ENCODE assay signal across 8 cellular contexts in genomic region chrX:130575831-130576404, GRCh38.
DNase-seq lines count a peak whose midpoint lies in the region; ATAC-seq and TF ChIP-seq lines count a peak whose summit lies in the region.

No MANE protein-coding gene starts in this region.

- no peak overlapping the region for H2BK120ac ChIP-seq in neuronal stem cell (ENCODE audit: low read depth, low read length)

- peak in 1 of 3 experiments; percentile 54 for TF ChIP-seq CTCF in vagina (IDR thresholded peaks at IDR 0.05)

- H3K18ac ChIP-seq in neuronal stem cell (ENCODE audit: low read length) = no peak overlapping the region

- no peak for TF ChIP-seq POLR2A in erythroblast (IDR thresholded peaks at IDR 0.05; ENCODE audit: low read length)
- TF ChIP-seq POLR2A in vagina (IDR thresholded peaks at IDR 0.05) = no peak

- no peak overlapping the region for H2AK5ac ChIP-seq in neuronal stem cell (ENCODE audit: low read depth, low read length)

- no peak overlapping the region for H2BK12ac ChIP-seq in neuronal stem cell (ENCODE audit: low read length)

- H3K9me3 ChIP-seq in neuronal stem cell (replicated peaks in 1 of 2; ENCODE audit: control insufficient read depth in 2 of 2, insufficient read depth in 1 of 2, low read depth in 1 of 2, low read length in 2 of 2) (no peaks in the 10 kb centered on the region), vagina (no peaks in the 10 kb centered on the region)

- H3K9ac ChIP-seq in neuronal stem cell (ENCODE audit: low read depth, low read length, poor library complexity) = no peak overlapping the region

- H3K4me3 ChIP-seq in neuronal stem cell (ENCODE audit: low read length in 2 of 2) (no peak overlapping the region), vagina (no peak overlapping the region)

- H3K4me1 ChIP-seq in neuronal stem cell (ENCODE audit: control insufficient read depth in 2 of 2, insufficient read depth in 1 of 2, low read depth in 1 of 2, low read length in 2 of 2) (no peaks in the 10 kb centered on the region), vagina (no peaks in the 10 kb centered on the region)

- intact Hi-C loops in vagina (cut with DNase I) = no loop called here

- H3K27me3 ChIP-seq in neuronal stem cell (ENCODE audit: control insufficient read depth in 3 of 3, insufficient read depth in 3 of 3, low read depth in 1 of 3, low read length in 3 of 3) (no peaks in the 10 kb centered on the region), vagina (no peaks in the 10 kb centered on the region)

- ATAC-seq in GM19023 (IDR thresholded peaks at IDR 0.05; ENCODE audit: unreplicated experiment) (peak; percentile 70), HG03520 (IDR thresholded peaks at IDR 0.05; ENCODE audit: unreplicated experiment) (peak; percentile 83)

- H3K36me3 ChIP-seq in neuronal stem cell (replicated peaks in 1 of 2; ENCODE audit: control insufficient read depth in 2 of 2, insufficient read depth in 2 of 2, low read length in 2 of 2) (no peaks in the 10 kb centered on the region), vagina (no peaks in the 10 kb centered on the region)

- no peak overlapping the region for H3K4ac ChIP-seq in neuronal stem cell (ENCODE audit: low read length)

- H3K14ac ChIP-seq in neuronal stem cell (ENCODE audit: low read length) = no peak overlapping the region

- no peak overlapping the region for H2AFZ ChIP-seq in neuronal stem cell (ENCODE audit: low read length)

- H2BK15ac ChIP-seq in neuronal stem cell (ENCODE audit: low read length) = no peak overlapping the region

- H2BK5ac ChIP-seq in neuronal stem cell (ENCODE audit: low read length) = no peak overlapping the region

- H4K8ac ChIP-seq in neuronal stem cell (ENCODE audit: low read depth, low read length) = no peak overlapping the region

- H3K79me1 ChIP-seq in neuronal stem cell (ENCODE audit: low read depth, low read length) = no peaks in the 10 kb centered on the region

- DNase-seq in DMS 273 treated with DMSO at 0.1 percent for 48 hours (lab: John Stamatoyannopoulos, UW) (peak; percentile 9), SW 1271 (lab: John Stamatoyannopoulos, UW) (peak; percentile 1 to 2), erythroblast (lab: John Stamatoyannopoulos, UW) (peak; percentile 55 to 67), neuronal stem cell (ENCODE audit: low spot score) (peak; percentile 1), vagina (ENCODE audit: extremely low spot score in 2 of 2) (no peak)
- no peak for DNase-seq in activated CD4-positive, CD25-positive, alpha-beta regulatory T cell treated with anti-CD3 and anti-CD28 coated beads, Interleukin-2, amount 50 U/mL, for 72 hours

- H3K27ac ChIP-seq in neuronal stem cell (replicated peaks; ENCODE audit: low read length) (no peak overlapping the region), vagina (no peak overlapping the region)

- no CpG with 5 or more reads among the region's 6 CpGs for WGBS in neuronal stem cell (ENCODE audit: extremely low coverage in 2 of 2, insufficient read length in 2 of 2, insufficient replicate concordance in 1 of 2), 2 donors

- no peak overlapping the region for H3K23ac ChIP-seq in neuronal stem cell (ENCODE audit: low read depth, low read length, poor library complexity)

- H4K91ac ChIP-seq in neuronal stem cell (ENCODE audit: low read depth, low read length, poor library complexity) = no peak overlapping the region

- H3K4me2 ChIP-seq in neuronal stem cell (ENCODE audit: insufficient read depth, low read length, poor library complexity, severe bottlenecking) = no peak overlapping the region

Comparison
In these comparisons a context has a peak if more than half of its experiments do, and no peak if none do; other contexts are left out.
1. DNase-seq: peak in DMS 273 treated with DMSO at 0.1 percent for 48 hours (single experiment), SW 1271 (2 of 2), erythroblast (2 of 2) and neuronal stem cell (single experiment); none in activated CD4-positive, CD25-positive, alpha-beta regulatory T cell treated with anti-CD3 and anti-CD28 coated beads, Interleukin-2, amount 50 U/mL, for 72 hours (single experiment) and vagina (0 of 2).